17 cellular contexts compared by ENCODE assay signal in genomic region chr2:28527196-28527595, GRCh38.
"Had no signal": no experiment of that assay in that cellular context is flagged by ENCODE, and none has a peak within 500 bp of the region (broad histone marks: within the 10 kb centered on the region; RNA-seq: fewer than 3 reads in every experiment).

No MANE protein-coding gene starts in this region.

- H3K27ac Mint-ChIP-seq: activated naive CD4-positive, alpha-beta T cell treated with anti-CD3 and anti-CD28 coated beads for 36 hours; activated T-helper 2 cell treated with anti-CD3 and anti-CD28 coated beads, Interferon-gamma antibody, Interleukin-2, Interleukin-4, amounts not matched to agents 10 μg/mL and 5 μg/mL and 100 μg/mL, durations not matched to agents 14 hours and 24 hours and 36 hours; naive thymus-derived CD4-positive, alpha-beta T cell had no signal

- H3K4me2 ChIP-seq: smooth muscle cell had no signal

- H3K36me3 Mint-ChIP-seq: naive thymus-derived CD4-positive, alpha-beta T cell had no signal

- H3K9me3 Mint-ChIP-seq: activated naive CD4-positive, alpha-beta T cell treated with anti-CD3 and anti-CD28 coated beads for 36 hours; activated T-helper 2 cell treated with anti-CD3 and anti-CD28 coated beads, Interferon-gamma antibody, Interleukin-2, Interleukin-4, amounts not matched to agents 10 μg/mL and 5 μg/mL and 100 μg/mL, durations not matched to agents 14 hours and 24 hours and 36 hours; naive thymus-derived CD4-positive, alpha-beta T cell had no signal

- H3K36me3 ChIP-seq: ascending aorta, colonic mucosa, transverse colon, vagina had no signal

- H3K4me3 ChIP-seq: ascending aorta, colonic mucosa, smooth muscle cell, transverse colon, vagina had no signal

- H3K4me1 ChIP-seq: ascending aorta, colonic mucosa, transverse colon, vagina had no signal

- ATAC-seq: activated CD4-positive, CD25-positive, alpha-beta regulatory T cell treated with anti-CD3 and anti-CD28 coated beads, Interleukin-2, amount 50 U/mL, for 24 hours; esophagus mucosa; naive thymus-derived CD4-positive, alpha-beta T cell had no signal

- H3K4me3 Mint-ChIP-seq: activated naive CD4-positive, alpha-beta T cell treated with anti-CD3 and anti-CD28 coated beads for 36 hours; naive thymus-derived CD4-positive, alpha-beta T cell had no signal

- H3K27ac ChIP-seq: ascending aorta, colonic mucosa, transverse colon, vagina had no signal

- H3K27me3 ChIP-seq: ascending aorta, colonic mucosa, vagina had no signal

- H3K9me3 ChIP-seq: ascending aorta, colonic mucosa, transverse colon, vagina had no signal

- DNase-seq: activated CD4-positive, alpha-beta T cell treated with anti-CD3 and anti-CD28 coated beads, Interleukin-2, amount 50 U/mL, for 1 hour; activated naive CD4-positive, alpha-beta T cell treated with anti-CD3 and anti-CD28 coated beads for 36 hours; activated T-cell treated with anti-CD3 and anti-CD28 coated beads, Interleukin-2, amount 50 U/mL, for 1 hour; colonic mucosa; hippocampal formation; naive thymus-derived CD4-positive, alpha-beta T cell; retina; stimulated activated CD4-positive, alpha-beta T cell treated with anti-CD3 and anti-CD28 coated beads, Interleukin-4, amount 100 ng/mL, for 4 hours; stimulated activated CD8-positive, alpha-beta memory T cell treated with anti-CD3 and anti-CD28 coated beads, Interleukin-4, amount 100 ng/mL, for 48 hours; stimulated activated naive CD4-positive, alpha-beta T cell treated with Interleukin-2 at 50 U/mL for 16 hours; transverse colon had no signal
